ENCODE assay signal across 1 cellular context in genomic region chr20:62123450-62124118, GRCh38.
TF ChIP-seq lines count a peak whose summit lies in the region.

No MANE protein-coding gene starts in this region.

TF ChIP-seq in GM12878, 131 proteins besides CTCF, POLR2A, EP300 and RAD21:
- no peak for TF ChIP-seq TAF1 (IDR thresholded peaks at IDR 0.05; ENCODE audit: borderline replicate concordance, low read depth, low read length)
- TF ChIP-seq, protein P1, sequence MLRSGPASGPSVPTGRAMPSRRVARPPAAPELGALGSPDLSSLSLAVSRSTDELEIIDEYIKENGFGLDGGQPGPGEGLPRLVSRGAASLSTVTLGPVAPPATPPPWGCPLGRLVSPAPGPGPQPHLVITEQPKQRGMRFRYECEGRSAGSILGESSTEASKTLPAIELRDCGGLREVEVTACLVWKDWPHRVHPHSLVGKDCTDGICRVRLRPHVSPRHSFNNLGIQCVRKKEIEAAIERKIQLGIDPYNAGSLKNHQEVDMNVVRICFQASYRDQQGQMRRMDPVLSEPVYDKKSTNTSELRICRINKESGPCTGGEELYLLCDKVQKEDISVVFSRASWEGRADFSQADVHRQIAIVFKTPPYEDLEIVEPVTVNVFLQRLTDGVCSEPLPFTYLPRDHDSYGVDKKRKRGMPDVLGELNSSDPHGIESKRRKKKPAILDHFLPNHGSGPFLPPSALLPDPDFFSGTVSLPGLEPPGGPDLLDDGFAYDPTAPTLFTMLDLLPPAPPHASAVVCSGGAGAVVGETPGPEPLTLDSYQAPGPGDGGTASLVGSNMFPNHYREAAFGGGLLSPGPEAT (IDR thresholded peaks at IDR 0.05; ENCODE audit: low read depth): no peak
- no peak for TF ChIP-seq FOS (IDR thresholded peaks at IDR 0.05; ENCODE audit: borderline replicate concordance, extremely low read depth, insufficient read length)
- no peak for TF ChIP-seq EZH2 (IDR thresholded peaks at IDR 0.05; ENCODE audit: borderline replicate concordance, control insufficient read depth, low read depth, low read length)
- TF ChIP-seq MYC (IDR thresholded peaks at IDR 0.05; ENCODE audit: insufficient read depth, insufficient read length, insufficient replicate concordance, low read length, severe bottlenecking): no peak
- no peak for TF ChIP-seq JUND (IDR thresholded peaks at IDR 0.05; ENCODE audit: low read depth, low read length)
- TF ChIP-seq HDAC2 (IDR thresholded peaks at IDR 0.05): no peak
- TF ChIP-seq MAX (IDR thresholded peaks at IDR 0.05; ENCODE audit: low read depth, low read length): no peak
- TF ChIP-seq, protein P2, sequence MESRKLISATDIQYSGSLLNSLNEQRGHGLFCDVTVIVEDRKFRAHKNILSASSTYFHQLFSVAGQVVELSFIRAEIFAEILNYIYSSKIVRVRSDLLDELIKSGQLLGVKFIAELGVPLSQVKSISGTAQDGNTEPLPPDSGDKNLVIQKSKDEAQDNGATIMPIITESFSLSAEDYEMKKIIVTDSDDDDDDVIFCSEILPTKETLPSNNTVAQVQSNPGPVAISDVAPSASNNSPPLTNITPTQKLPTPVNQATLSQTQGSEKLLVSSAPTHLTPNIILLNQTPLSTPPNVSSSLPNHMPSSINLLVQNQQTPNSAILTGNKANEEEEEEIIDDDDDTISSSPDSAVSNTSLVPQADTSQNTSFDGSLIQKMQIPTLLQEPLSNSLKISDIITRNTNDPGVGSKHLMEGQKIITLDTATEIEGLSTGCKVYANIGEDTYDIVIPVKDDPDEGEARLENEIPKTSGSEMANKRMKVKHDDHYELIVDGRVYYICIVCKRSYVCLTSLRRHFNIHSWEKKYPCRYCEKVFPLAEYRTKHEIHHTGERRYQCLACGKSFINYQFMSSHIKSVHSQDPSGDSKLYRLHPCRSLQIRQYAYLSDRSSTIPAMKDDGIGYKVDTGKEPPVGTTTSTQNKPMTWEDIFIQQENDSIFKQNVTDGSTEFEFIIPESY (IDR thresholded peaks at IDR 0.05): no peak
- TF ChIP-seq POLR2AphosphoS5 (IDR thresholded peaks at IDR 0.05; ENCODE audit: low read length): no peak
- TF ChIP-seq RFX5 (IDR thresholded peaks at IDR 0.05; ENCODE audit: low read depth, low read length): no peak
- no peak for TF ChIP-seq PAX8 (IDR thresholded peaks at IDR 0.05)
- TF ChIP-seq LARP7 (IDR thresholded peaks at IDR 0.05): no peak
- TF ChIP-seq, protein P3, sequence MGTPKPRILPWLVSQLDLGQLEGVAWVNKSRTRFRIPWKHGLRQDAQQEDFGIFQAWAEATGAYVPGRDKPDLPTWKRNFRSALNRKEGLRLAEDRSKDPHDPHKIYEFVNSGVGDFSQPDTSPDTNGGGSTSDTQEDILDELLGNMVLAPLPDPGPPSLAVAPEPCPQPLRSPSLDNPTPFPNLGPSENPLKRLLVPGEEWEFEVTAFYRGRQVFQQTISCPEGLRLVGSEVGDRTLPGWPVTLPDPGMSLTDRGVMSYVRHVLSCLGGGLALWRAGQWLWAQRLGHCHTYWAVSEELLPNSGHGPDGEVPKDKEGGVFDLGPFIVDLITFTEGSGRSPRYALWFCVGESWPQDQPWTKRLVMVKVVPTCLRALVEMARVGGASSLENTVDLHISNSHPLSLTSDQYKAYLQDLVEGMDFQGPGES (IDR thresholded peaks at IDR 0.05): no peak
- TF ChIP-seq NFIC (IDR thresholded peaks at IDR 0.05; ENCODE audit: low read depth, low read length): no peak
